In the genomic region with DNA sequence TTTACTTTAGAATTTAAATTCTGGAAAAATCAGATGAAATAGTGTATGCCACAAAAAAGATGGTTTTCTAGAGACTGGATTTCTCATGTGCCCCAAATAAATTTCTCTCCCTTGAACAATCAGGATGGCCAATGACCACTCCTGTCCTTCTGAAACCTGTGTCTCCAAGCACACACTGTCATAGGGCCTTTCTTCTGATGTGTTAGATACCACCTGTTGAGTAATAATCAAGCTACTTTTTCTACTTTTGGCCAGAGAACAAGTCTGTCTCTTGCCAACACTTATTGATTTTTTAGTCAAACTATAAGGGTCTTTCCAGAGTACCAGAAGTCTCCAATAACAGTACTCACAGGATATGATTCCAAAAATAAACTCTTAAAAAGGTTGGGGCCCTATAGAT, we compare ENCODE assay signal across 35 cellular contexts. TPM values are rescaled to one million over a fixed set of nuclear protein-coding genes. Genes with fewer than 3 reads are reported as not detected.
A peak's percentile ranks its signal among the peaks of the same experiment; 100 is the strongest.
DNase-seq lines count a peak whose midpoint lies in the region; ATAC-seq, FAIRE-seq and TF ChIP-seq lines count a peak whose summit lies in the region.
"Had no signal": no experiment of that assay in that cellular context is flagged by ENCODE, and none has a peak within 500 bp of the region (broad histone marks: within the 10 kb centered on the region; RNA-seq: fewer than 3 reads in every experiment).

No MANE protein-coding gene starts in this region.

- POLR2A ChIA-PET in HepG2 (lab: Yijun Ruan, JAX): no interaction called here

- H3K4me3 Mint-ChIP-seq in H9: no peak overlapping the region
- H3K4me3 Mint-ChIP-seq: B cell; CD14-positive monocyte; CD4-positive, alpha-beta memory T cell; CD4-positive, alpha-beta T cell; CD4-positive, CD25-positive, alpha-beta regulatory T cell; CD8-positive, alpha-beta memory T cell; CD8-positive, alpha-beta T cell had no signal

- no peak overlapping the region for H2BK12ac ChIP-seq in H9 (ENCODE audit: insufficient read length, low read depth, low read length)

- H3T11ph ChIP-seq in H9 (ENCODE audit: low read length): no peak overlapping the region

- H3K4me3 ChIP-seq in cardiac muscle cell (no peak overlapping the region), heart right ventricle (no peak overlapping the region), right lobe of liver (no peak overlapping the region), HepG2 (replicated peaks in 1 of 3; ENCODE audit: insufficient read depth in 1 of 3, low read depth in 2 of 3, low read length in 3 of 3) (no peak overlapping the region)
- H3K4me3 ChIP-seq: A549; BLaER1; BLaER1 treated with 17β-estradiol and CSF1 and Interleukin-3, amounts not matched to agents 10 nM and 100 nM had no signal

- H3K9ac ChIP-seq in HepG2 (ENCODE audit: insufficient read depth, low read depth, low read length): no peak overlapping the region
- no peak overlapping the region for H3K9ac ChIP-seq in H9 (ENCODE audit: extremely low read depth, insufficient read length, low read length)
- H3K9ac ChIP-seq: BLaER1; BLaER1 treated with 17β-estradiol and CSF1 and Interleukin-3, amounts not matched to agents 10 nM and 100 nM had no signal

- no peak overlapping the region for H3K56ac ChIP-seq in H9 (ENCODE audit: insufficient read length, low read depth, low read length)

- no peaks in the 10 kb centered on the region for H3K23me2 ChIP-seq in H9 (ENCODE audit: insufficient read length, low read depth, low read length, poor library complexity, severe bottlenecking)

- H3K27ac ChIP-seq in cardiac muscle cell (peak overlapping the region; percentile 93), heart right ventricle (no peak overlapping the region), right lobe of liver (no peak overlapping the region), HepG2 (ENCODE audit: extremely low read length, insufficient read depth, low read length) (no peak overlapping the region), H9 (ENCODE audit: insufficient read length, low read depth, low read length) (no peak overlapping the region)
- H3K27ac ChIP-seq: 22Rv1; A549; BLaER1; BLaER1 treated with 17β-estradiol and CSF1 and Interleukin-3, amounts not matched to agents 10 nM and 100 nM; C4-2B had no signal

- no peak overlapping the region for H2AFZ ChIP-seq in HepG2 (ENCODE audit: low read length)
- no peak overlapping the region for H2AFZ ChIP-seq in H9 (ENCODE audit: low read length)

- no peaks in the 10 kb centered on the region for H3K4me1 Mint-ChIP-seq in H9
- H3K4me1 Mint-ChIP-seq: B cell; CD14-positive monocyte; CD4-positive, alpha-beta memory T cell; CD4-positive, CD25-positive, alpha-beta regulatory T cell; CD8-positive, alpha-beta memory T cell had no signal

- H3K79me2 ChIP-seq in HepG2 (ENCODE audit: insufficient read depth, low read length) (no peaks in the 10 kb centered on the region), H9 (ENCODE audit: insufficient read depth, low read length) (no peaks in the 10 kb centered on the region)

- no peak for FAIRE-seq in HepG2 (lab: Jason Lieb, UNC)
- FAIRE-seq: A204.1, A549, D721Med had no signal

- no peaks in the 10 kb centered on the region for H4K20me1 ChIP-seq in HepG2 (ENCODE audit: insufficient read depth, low read length)
- H4K20me1 ChIP-seq in H9 (ENCODE audit: control insufficient read depth, insufficient read depth, insufficient read length): no peaks in the 10 kb centered on the region
- H4K20me1 ChIP-seq: BLaER1; BLaER1 treated with 17β-estradiol and CSF1 and Interleukin-3, amounts not matched to agents 10 nM and 100 nM had no signal

- peaks cover 0 to 3% of the 10 kb centered on the region in 2 experiments; a peak in 1 of 5 replicates for H3K9me3 Mint-ChIP-seq in H9
- H3K9me3 Mint-ChIP-seq: CD4-positive, alpha-beta T cell; CD8-positive, alpha-beta memory T cell; CD8-positive, alpha-beta T cell had no signal

- no peaks in the 10 kb centered on the region for H3K79me1 ChIP-seq in H9 (ENCODE audit: insufficient read depth, low read depth, low read length, poor library complexity, severe bottlenecking)

- no peak overlapping the region for H2BK120ac ChIP-seq in H9 (ENCODE audit: low read depth, low read length, poor library complexity, severe bottlenecking)

- H3K4ac ChIP-seq in H9 (ENCODE audit: low read depth, low read length): no peak overlapping the region

- no peak overlapping the region for H3K14ac ChIP-seq in H9 (ENCODE audit: insufficient read depth, low read length)

- no peak for TF ChIP-seq POLR2A in right lobe of liver (IDR thresholded peaks at IDR 0.05)
- TF ChIP-seq POLR2A in HepG2 (IDR thresholded peaks at IDR 0.05; ENCODE audit: insufficient read depth in 1 of 2, low read depth in 2 of 2, low read length in 2 of 2): no peak

- no peak overlapping the region for H4K91ac ChIP-seq in H9 (ENCODE audit: insufficient read length, low read depth, low read length)

- H4K8ac ChIP-seq in H9 (replicated peaks; ENCODE audit: insufficient read length, low read depth, low read length): no peak overlapping the region

- no peak for TF ChIP-seq EP300 in HepG2 (IDR thresholded peaks at IDR 0.05; ENCODE audit: low read depth in 2 of 2, low read length in 2 of 2)
- no peak for TF ChIP-seq EP300 in HepG2 (CRISPR knock-in tag; IDR thresholded peaks at IDR 0.05; ENCODE audit: borderline replicate concordance)

- peaks cover 38% of the 10 kb centered on the region for H3K4me1 ChIP-seq in cardiac muscle cell (ENCODE audit: low read depth)
- H3K4me1 ChIP-seq in heart right ventricle: no peaks in the 10 kb centered on the region
- peaks cover 0 to 36% (median 16%) of the 10 kb centered on the region in 4 donors for H3K4me1 ChIP-seq in right lobe of liver
- H3K4me1 ChIP-seq in HepG2 (ENCODE audit: insufficient read depth, low read length): peaks cover 28% of the 10 kb centered on the region
- H3K4me1 ChIP-seq in H9 (ENCODE audit: insufficient read depth, low read length): no peaks in the 10 kb centered on the region
- H3K4me1 ChIP-seq: A549; BE2C; BLaER1; BLaER1 treated with 17β-estradiol and CSF1 and Interleukin-3, amounts not matched to agents 10 nM and 100 nM; Caco-2 had no signal

- peaks cover 35% of the 10 kb centered on the region for H3K27me3 Mint-ChIP-seq in H9 (ENCODE audit: low read depth)

- no peak overlapping the region for H2AK5ac ChIP-seq in H9 (ENCODE audit: insufficient read length, low read length)

- H3K23ac ChIP-seq in H9 (ENCODE audit: insufficient read length, low read depth, low read length): no peak overlapping the region

- in situ Hi-C loops in HepG2 (cut with HindIII; ENCODE audit: extremely low pct_ligation_motif_present, low pct_unique_long_range_greater_than_20kb): no loop called here

- TF ChIP-seq CTCF in cardiac muscle cell (IDR thresholded peaks at IDR 0.05; ENCODE audit: low read depth, low read length) (no peak), heart right ventricle (IDR thresholded peaks at IDR 0.05) (no peak), right lobe of liver (IDR thresholded peaks at IDR 0.05) (no peak), HepG2 (CRISPR knock-in tag; IDR thresholded peaks at IDR 0.05) (no peak), H9 (conservative IDR thresholded peaks at IDR 0.05) (no peak)

- no peak overlapping the region for H2BK5ac ChIP-seq in H9 (ENCODE audit: insufficient read length, low read length)

- peaks cover 0 to 5% (median 0%) of the 10 kb centered on the region in 3 experiments; a peak in 2 of 7 replicates for H3K36me3 Mint-ChIP-seq in H9 (ENCODE audit: insufficient read depth in 1 of 3, low read depth in 3 of 3)
- H3K36me3 Mint-ChIP-seq: CD14-positive monocyte; CD4-positive, CD25-positive, alpha-beta regulatory T cell had no signal

- intact Hi-C loops in heart right ventricle (cut with DNase I) (no loop called here), right lobe of liver (cut with DNase I) (no loop called here), HepG2 (cut with micrococcal nuclease; ENCODE audit: unreplicated experiment) (loop anchor here (10.0 kb wide), 1 partner anchor 58 kb away; no protein-coding TSS in a partner anchor)

- H3K36me3 ChIP-seq in cardiac muscle cell (no peaks in the 10 kb centered on the region), heart right ventricle (no peaks in the 10 kb centered on the region), right lobe of liver (no peaks in the 10 kb centered on the region), HepG2 (replicated peaks in 1 of 2; ENCODE audit: control insufficient read depth in 1 of 2, insufficient read depth in 2 of 2, low read length in 2 of 2) (no peaks in the 10 kb centered on the region)
- H3K36me3 ChIP-seq: BE2C; BLaER1; BLaER1 treated with 17β-estradiol and CSF1 and Interleukin-3, amounts not matched to agents 10 nM and 100 nM had no signal

- H2BK20ac ChIP-seq in H9 (ENCODE audit: low read depth, low read length, poor library complexity, severe bottlenecking): no peak overlapping the region

- H2BK15ac ChIP-seq in H9 (ENCODE audit: low read depth, low read length): no peak overlapping the region

- ATAC-seq in heart right ventricle (no peak), right lobe of liver (peak; percentile 21 to 71 (median 46)), HepG2 (no peak), left lobe of liver (peak; percentile 25)
- ATAC-seq: A549; CD8-positive, alpha-beta T cell had no signal

- H3K27me3 ChIP-seq in cardiac muscle cell (no peaks in the 10 kb centered on the region), heart right ventricle (peaks cover 0 to 44% (median 28%) of the 10 kb centered on the region in 7 donors), right lobe of liver (no peaks in the 10 kb centered on the region), HepG2 (ENCODE audit: control insufficient read depth in 1 of 2, insufficient read depth in 2 of 2, low read length in 2 of 2) (peaks cover 0 to 2% of the 10 kb centered on the region in 2 experiments; a peak in 1 of 5 replicates), H9 (ENCODE audit: insufficient read depth, low read length) (no peaks in the 10 kb centered on the region)
- H3K27me3 ChIP-seq: BLaER1; BLaER1 treated with 17β-estradiol and CSF1 and Interleukin-3, amounts not matched to agents 10 nM and 100 nM had no signal

- H3K18ac ChIP-seq in H9 (ENCODE audit: insufficient read length, low read depth, low read length): no peak overlapping the region

- H3K27ac Mint-ChIP-seq in H9: no peak overlapping the region
- H3K27ac Mint-ChIP-seq: B cell; CD14-positive monocyte; CD4-positive, alpha-beta memory T cell; CD4-positive, alpha-beta T cell; CD4-positive, CD25-positive, alpha-beta regulatory T cell; CD8-positive, alpha-beta memory T cell; CD8-positive, alpha-beta T cell had no signal

- CTCF ChIA-PET in HepG2 (lab: Yijun Ruan, JAX; ENCODE audit: low intra/inter-chr PET ratio, low total read pairs): no interaction called here

- no peak for TF ChIP-seq RAD21 in HepG2 (CRISPR knock-in tag; IDR thresholded peaks at IDR 0.05)

- H4K5ac ChIP-seq in H9 (ENCODE audit: insufficient read length, low read depth, low read length): no peak overlapping the region

- no peak overlapping the region for H3K4me2 ChIP-seq in HepG2 (ENCODE audit: low read depth, low read length)
- H3K4me2 ChIP-seq in H9 (ENCODE audit: insufficient read depth, insufficient read length, low read length): no peak overlapping the region
- H3K4me2 ChIP-seq: A549; BLaER1; BLaER1 treated with 17β-estradiol and CSF1 and Interleukin-3, amounts not matched to agents 10 nM and 100 nM had no signal

- no TSS peak for BruUV-seq in HepG2 (replicated peaks; lab: Mats Ljungman, UMichigan)

- H3K9me3 ChIP-seq in cardiac muscle cell (ENCODE audit: low read depth): no peaks in the 10 kb centered on the region
- no peaks in the 10 kb centered on the region for H3K9me3 ChIP-seq in heart right ventricle
- no peaks in the 10 kb centered on the region for H3K9me3 ChIP-seq in right lobe of liver
- no peaks in the 10 kb centered on the region for H3K9me3 ChIP-seq in HepG2 (ENCODE audit: low read length)
- no peaks in the 10 kb centered on the region for H3K9me3 ChIP-seq in H9 (ENCODE audit: control insufficient read depth, low read depth, low read length)
- H3K9me3 ChIP-seq: A549; BE2C; BLaER1; BLaER1 treated with 17β-estradiol and CSF1 and Interleukin-3, amounts not matched to agents 10 nM and 100 nM; Caco-2 had no signal

- no peak for DNase-seq in cardiac muscle cell (ENCODE audit: low read depth in 1 of 2, low spot score in 1 of 2)
- DNase-seq in heart right ventricle: no peak
- no peak for DNase-seq in right lobe of liver
- DNase-seq in HepG2 (ENCODE audit: low spot score): no peak
- DNase-seq in left lobe of liver (ENCODE audit: low spot score): no peak
- no peak for DNase-seq in H9
- DNase-seq: 8988T; ACHN; AML-193; BE2C; C1 segment of cervical spinal cord; Caco-2; Calu3; CD4-positive, alpha-beta memory T cell; CD4-positive, alpha-beta T cell; CD4-positive, CD25-positive, alpha-beta regulatory T cell; CD8-positive, alpha-beta memory T cell; CD8-positive, alpha-beta T cell; COR-L47; DMS 273 treated with DMSO at 0.1 percent for 48 hours; DMS153; DMS53; DMS79; DMS79 treated with DMSO at 0.1 percent for 48 hours; DND-41; EL had no signal

RNA-seq across cellular contexts. Expression of gene TFG, which starts 16.1 kb away (rescaled TPM):
- 136 and 187 TPM in 2 replicates for total RNA-seq in cardiac muscle cell
- polyA plus RNA-seq in cardiac muscle cell: 314 and 365 TPM in 2 replicates
- 10 to 100 TPM; 78.4 to 98.4 (median 92.4) TPM for total RNA-seq in heart right ventricle
- polyA plus RNA-seq in heart right ventricle: 10 to 100 TPM; 44.6 to 94.0 TPM
- total RNA-seq in right lobe of liver: 10 to 100 TPM; 54.7 to 91.6 (median 71.5) TPM
- total RNA-seq in HepG2 (2016; rRNA removed; fragmentation: Illumina TruSeq; extraction: Trizol): 53.6 and 75.5 TPM in 2 replicates
- 19.9 and 20.4 TPM in 2 replicates for total RNA-seq in HepG2 (2016; cell fraction: cytosol; rRNA removed; fragmentation: Illumina TruSeq; extraction: Trizol; ENCODE audit: low read depth)
- 55.4 and 69.3 TPM in 2 replicates for total RNA-seq in HepG2 (2016; cell fraction: insoluble cytoplasmic fraction; rRNA removed; fragmentation: Illumina TruSeq; extraction: Trizol)
- 41.0 and 43.7 TPM in 2 replicates for total RNA-seq in HepG2 (2016; cell fraction: membrane; rRNA removed; fragmentation: Illumina TruSeq; extraction: Trizol)
- total RNA-seq in HepG2 (2016; cell fraction: nucleus; rRNA removed; fragmentation: Illumina TruSeq; extraction: Trizol): 52.9 and 55.9 TPM in 2 replicates
- 66.2 and 71.7 TPM in 2 replicates for polyA plus RNA-seq in HepG2 (2011; rRNA removed)
- 69.5 and 71.5 TPM in 2 replicates for polyA plus RNA-seq in HepG2 (2011; cell fraction: cytosol; rRNA removed)
- polyA plus RNA-seq in HepG2 (2011; cell fraction: nucleus; rRNA removed): 50.5 and 60.9 TPM in 2 replicates
- 56.0 and 60.1 TPM in 2 replicates for polyA plus RNA-seq in HepG2 (2012)
- 34.7 and 37.4 TPM in 2 replicates for polyA plus RNA-seq in HepG2 (2016; cell fraction: cytosol; fragmentation: Illumina TruSeq; extraction: Trizol; ENCODE audit: low read depth)
- polyA plus RNA-seq in HepG2 (2016; cell fraction: insoluble cytoplasmic fraction; fragmentation: Illumina TruSeq; extraction: Trizol; ENCODE audit: low read depth): 161 and 167 TPM in 2 replicates
- polyA plus RNA-seq in HepG2 (2016; cell fraction: membrane; fragmentation: Illumina TruSeq; extraction: Trizol; ENCODE audit: low read depth): 56.9 and 63.5 TPM in 2 replicates
- 94.6 and 99.1 TPM in 2 replicates for polyA plus RNA-seq in HepG2 (2016; cell fraction: nucleus; fragmentation: Illumina TruSeq; extraction: Trizol; ENCODE audit: insufficient read depth, low read depth)
- polyA minus RNA-seq in HepG2 (2011; rRNA and poly(A)+ RNA removed; ENCODE audit: low replicate concordance): 32.7 and 41.4 TPM in 2 replicates
- polyA minus RNA-seq in HepG2 (2011; cell fraction: cytosol; rRNA and poly(A)+ RNA removed): 30.4 and 30.6 TPM in 2 replicates
- 95.5 and 108 TPM in 2 replicates for polyA minus RNA-seq in HepG2 (2011; cell fraction: nucleus; rRNA and poly(A)+ RNA removed)
- 50.2 TPM for total RNA-seq in left lobe of liver
- total RNA-seq in H9 (2021): 80.7 and 81.9 TPM in 2 replicates

Comparison
In these comparisons a context has a peak if more than half of its experiments do, and no peak if none do; other contexts are left out.
1. ATAC-seq: peak in right lobe of liver (4 of 4) and left lobe of liver (single experiment); none in heart right ventricle (0 of 8) and HepG2 (single experiment).